In the genomic region with DNA sequence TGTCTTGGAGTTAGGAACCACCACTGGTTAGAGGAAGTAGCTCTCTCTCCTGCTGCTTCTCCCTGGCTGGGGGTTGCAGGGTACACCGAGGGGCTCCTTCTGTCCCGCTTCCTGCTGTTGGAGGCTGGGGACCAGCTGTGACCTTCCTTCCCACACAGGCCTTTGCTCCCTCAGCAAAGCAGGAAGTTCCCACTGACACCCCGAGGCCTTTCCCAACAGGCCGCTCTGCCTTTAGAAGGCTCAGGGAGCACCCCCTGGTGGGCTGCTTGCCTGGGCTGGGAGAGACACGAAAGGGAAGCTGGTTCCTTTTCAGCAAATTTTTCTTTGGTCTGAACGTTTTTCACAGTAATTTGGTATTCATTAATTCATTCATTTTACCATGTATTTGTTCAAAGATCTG, we compare ENCODE assay signal across 1 cellular context.
A peak's percentile ranks its signal among the peaks of the same experiment; 100 is the strongest.
TF ChIP-seq lines count a peak whose summit lies in the region.

No MANE protein-coding gene starts in this region.

TF ChIP-seq in K562, 482 proteins besides CTCF, POLR2A, EP300 and RAD21 (continued from another document):
- TF ChIP-seq SMC3 (conservative IDR thresholded peaks at IDR 0.05; ENCODE audit: insufficient read depth, low read depth, low read length) (0 out of 2 replicates have a peak, but pooled peaks have one; percentile 10), PHB (CRISPR knock-in tag; IDR thresholded peaks at IDR 0.05) (no peak), THRAP3 (IDR thresholded peaks at IDR 0.05; ENCODE audit: borderline replicate concordance) (no peak), MNT (conservative IDR thresholded peaks at IDR 0.05) (no peak)
